In genomic region chr19:43779147-43779819, GRCh38 we compare ENCODE assay signal across 12 cellular contexts. TPM values are rescaled to one million over a fixed set of nuclear protein-coding genes. Genes with fewer than 3 reads are reported as not detected.
DNase-seq lines count a peak whose midpoint lies in the region; ATAC-seq, FAIRE-seq and TF ChIP-seq lines count a peak whose summit lies in the region.
"Had no signal": no experiment of that assay in that cellular context is flagged by ENCODE, and none has a peak within 500 bp of the region (broad histone marks: within the 10 kb centered on the region; RNA-seq: fewer than 3 reads in every experiment).

No MANE protein-coding gene starts in this region.

- no peak for TF ChIP-seq CTCF in CD8-positive, alpha-beta T cell (IDR thresholded peaks at IDR 0.05)
- TF ChIP-seq CTCF in HEK293 (tag by site-specific recombination; IDR thresholded peaks at IDR 0.05) (no peak), astrocyte (IDR thresholded peaks at IDR 0.05; ENCODE audit: insufficient read depth, low read depth, low read length) (no peak), esophagus muscularis mucosa (IDR thresholded peaks at IDR 0.05) (no peak)

- POLR2A ChIA-PET in CD8-positive, alpha-beta T cell (lab: Charles Lee): interaction anchor here (1.0 to 1.5 kb wide), 4 partner anchors 13 to 24 kb away, joined by 3 to 7 read pairs (median 5); partner anchors contain the start of gene SMG9
- POLR2A ChIA-PET in HEK293 (lab: Yijun Ruan, JAX): interaction anchor here (0.8 to 2.0 kb wide), 3 partner anchors 25 to 48 kb away, joined by 3 to 6 read pairs (median 3); partner anchors contain the start of genes SMG9 and ZNF283
- POLR2A ChIA-PET in naive thymus-derived CD4-positive, alpha-beta T cell (lab: Charles Lee): interaction anchor here (0.8 to 7.9 kb wide), 5 partner anchors 14 to 34 kb away, joined by 3 to 100 read pairs (median 9); partner anchors contain the start of gene SMG9

- H3K9me3 Mint-ChIP-seq in CD8-positive, alpha-beta T cell: no peaks in the 10 kb centered on the region
- peaks cover 2% of the 10 kb centered on the region for H3K9me3 Mint-ChIP-seq in astrocyte (ENCODE audit: unreplicated experiment)
- peaks cover 0 to 2% (median 0%) of the 10 kb centered on the region in 11 donors for H3K9me3 Mint-ChIP-seq in naive thymus-derived CD4-positive, alpha-beta T cell
- H3K9me3 Mint-ChIP-seq: HFFc6 had no signal

- no peaks in the 10 kb centered on the region for H3K36me3 ChIP-seq in CD8-positive, alpha-beta T cell (ENCODE audit: insufficient read depth, low read length)
- H3K36me3 ChIP-seq in HEK293 (ENCODE audit: control insufficient read depth in 2 of 2, insufficient read depth in 1 of 2, low read length in 2 of 2) (no peaks in the 10 kb centered on the region), astrocyte (ENCODE audit: insufficient read depth, low read length) (no peaks in the 10 kb centered on the region), small intestine (ENCODE audit: control insufficient read depth in 2 of 2, insufficient read depth in 2 of 2, low read length in 2 of 2) (no peaks in the 10 kb centered on the region), esophagus muscularis mucosa (no peaks in the 10 kb centered on the region)
- H3K36me3 ChIP-seq in naive thymus-derived CD4-positive, alpha-beta T cell (ENCODE audit: control insufficient read depth in 2 of 3, insufficient read depth in 3 of 3, low read length in 3 of 3): no peaks in the 10 kb centered on the region

- peaks cover 3% of the 10 kb centered on the region for H3K36me3 Mint-ChIP-seq in CD8-positive, alpha-beta T cell
- peaks cover 2% of the 10 kb centered on the region for H3K36me3 Mint-ChIP-seq in astrocyte (ENCODE audit: low read depth, unreplicated experiment)
- H3K36me3 Mint-ChIP-seq in naive thymus-derived CD4-positive, alpha-beta T cell: peaks cover 0 to 17% (median 0%) of the 10 kb centered on the region in 5 donors

- peak overlapping the region; percentile 49 for H3K4me3 ChIP-seq in CD8-positive, alpha-beta T cell (ENCODE audit: low read depth, low read length)
- H3K4me3 ChIP-seq in HEK293 (ENCODE audit: low read depth, low read length) (no peak overlapping the region), astrocyte (ENCODE audit: insufficient read depth, low read depth, low read length) (peak overlapping the region; percentile 13), small intestine (ENCODE audit: low read depth in 1 of 2, low read length in 2 of 2) (no peak overlapping the region), esophagus muscularis mucosa (peak overlapping the region in 1 of 4 donors; percentile 51)
- peak overlapping the region; percentile 42 for H3K4me3 ChIP-seq in naive thymus-derived CD4-positive, alpha-beta T cell (ENCODE audit: low read length)
- H3K4me3 ChIP-seq: lung had no signal

- peaks cover 11% of the 10 kb centered on the region for H3K79me2 ChIP-seq in astrocyte (ENCODE audit: insufficient read depth, low read length)

- H3K4me1 Mint-ChIP-seq in CD8-positive, alpha-beta T cell (ENCODE audit: low read depth): peaks cover 75% of the 10 kb centered on the region
- peaks cover 46% of the 10 kb centered on the region for H3K4me1 Mint-ChIP-seq in astrocyte (ENCODE audit: low read depth, unreplicated experiment)
- H3K4me1 Mint-ChIP-seq in naive thymus-derived CD4-positive, alpha-beta T cell: peaks cover 62 to 90% (median 71%) of the 10 kb centered on the region in 7 donors

- H3K4me2 ChIP-seq in astrocyte (ENCODE audit: low read length): peak overlapping the region; percentile 84

- H2AFZ ChIP-seq in astrocyte (ENCODE audit: low read depth, low read length): no peak overlapping the region

- H3K9ac ChIP-seq in astrocyte (ENCODE audit: low read length): peak overlapping the region; percentile 31

- ATAC-seq in CD8-positive, alpha-beta T cell: no peak
- no peak for ATAC-seq in naive thymus-derived CD4-positive, alpha-beta T cell
- ATAC-seq in GM21447 (IDR thresholded peaks at IDR 0.05; ENCODE audit: unreplicated experiment): no peak

- peak overlapping the region; percentile 29 for H3K27ac ChIP-seq in CD8-positive, alpha-beta T cell (ENCODE audit: low read depth, low read length)
- no peak overlapping the region for H3K27ac ChIP-seq in HEK293 (ENCODE audit: extremely low read depth, low read depth, low read length)
- no peak overlapping the region for H3K27ac ChIP-seq in astrocyte (ENCODE audit: low read depth, low read length)
- peak overlapping the region; percentile 71 for H3K27ac ChIP-seq in naive thymus-derived CD4-positive, alpha-beta T cell (ENCODE audit: low read depth, low read length)
- H3K27ac ChIP-seq in small intestine (ENCODE audit: low read depth in 1 of 2, low read length in 1 of 2): no peak overlapping the region
- H3K27ac ChIP-seq in esophagus muscularis mucosa (replicated peaks in 1 of 4): peak overlapping the region in 1 of 4 donors; percentile 48

- H3K27ac Mint-ChIP-seq in CD8-positive, alpha-beta T cell: peak overlapping the region; percentile 90
- no peak overlapping the region for H3K27ac Mint-ChIP-seq in astrocyte (ENCODE audit: unreplicated experiment)
- peak overlapping the region; percentile 86 to 96 (median 93) for H3K27ac Mint-ChIP-seq in naive thymus-derived CD4-positive, alpha-beta T cell
- H3K27ac Mint-ChIP-seq: HFFc6 had no signal

- H3K4me3 Mint-ChIP-seq in CD8-positive, alpha-beta T cell: peak overlapping the region; percentile 84
- H3K4me3 Mint-ChIP-seq in astrocyte (ENCODE audit: unreplicated experiment): no peak overlapping the region
- H3K4me3 Mint-ChIP-seq in naive thymus-derived CD4-positive, alpha-beta T cell: peak overlapping the region; percentile 66 to 87 (median 81)
- H3K4me3 Mint-ChIP-seq: HFFc6 had no signal

- TF ChIP-seq EP300 in esophagus muscularis mucosa (IDR thresholded peaks at IDR 0.05): no peak

- H3K27me3 ChIP-seq in CD8-positive, alpha-beta T cell (ENCODE audit: insufficient read depth, low read length): no peaks in the 10 kb centered on the region
- H3K27me3 ChIP-seq in astrocyte (ENCODE audit: insufficient read depth, low read length): no peaks in the 10 kb centered on the region
- no peaks in the 10 kb centered on the region for H3K27me3 ChIP-seq in naive thymus-derived CD4-positive, alpha-beta T cell (ENCODE audit: control insufficient read depth in 2 of 2, insufficient read depth in 2 of 2, low read length in 2 of 2)
- no peaks in the 10 kb centered on the region for H3K27me3 ChIP-seq in small intestine (ENCODE audit: control insufficient read depth in 2 of 2, insufficient read depth in 2 of 2, low read length in 2 of 2)
- H3K27me3 ChIP-seq in esophagus muscularis mucosa: peaks cover 0 to 81% (median 6%) of the 10 kb centered on the region in 4 donors

- TF ChIP-seq POLR2A in esophagus muscularis mucosa (IDR thresholded peaks at IDR 0.05; ENCODE audit: low read depth): no peak

- no peaks in the 10 kb centered on the region for H3K9me3 ChIP-seq in CD8-positive, alpha-beta T cell (ENCODE audit: low read length)
- H3K9me3 ChIP-seq in HEK293 (ENCODE audit: control insufficient read depth, insufficient read depth, low read depth, low read length): no peaks in the 10 kb centered on the region
- no peaks in the 10 kb centered on the region for H3K9me3 ChIP-seq in astrocyte (ENCODE audit: insufficient read depth, low read depth, low read length)
- H3K9me3 ChIP-seq in naive thymus-derived CD4-positive, alpha-beta T cell (ENCODE audit: control insufficient read depth in 2 of 3, low read length in 3 of 3): no peaks in the 10 kb centered on the region
- H3K9me3 ChIP-seq in small intestine (ENCODE audit: control insufficient read depth, low read depth): no peaks in the 10 kb centered on the region
- H3K9me3 ChIP-seq in esophagus muscularis mucosa: no peaks in the 10 kb centered on the region

- FAIRE-seq in astrocyte (lab: Jason Lieb, UNC) (no peak), small intestine (lab: Jason Lieb, UNC) (no peak)

- intact Hi-C loops in CD8-positive, alpha-beta T cell (cut with DNase I, micrococcal nuclease): no loop called here
- intact Hi-C loops in naive thymus-derived CD4-positive, alpha-beta T cell (cut with micrococcal nuclease): no loop called here
- intact Hi-C loops in esophagus muscularis mucosa (cut with DNase I): no loop called here

- H3K27me3 Mint-ChIP-seq in CD8-positive, alpha-beta T cell (ENCODE audit: low read depth): peaks cover 2% of the 10 kb centered on the region
- peaks cover 12% of the 10 kb centered on the region for H3K27me3 Mint-ChIP-seq in astrocyte (ENCODE audit: low read depth, unreplicated experiment)
- H3K27me3 Mint-ChIP-seq in naive thymus-derived CD4-positive, alpha-beta T cell: no peaks in the 10 kb centered on the region

- WGBS in small intestine, 3 donors: 48 to 54% (median 52%) methylated on average over 13 to 16 of the region's 16 CpGs
- 62% methylated on average over 16 of the region's 16 CpGs for WGBS in esophagus muscularis mucosa

- DNase-seq in CD8-positive, alpha-beta T cell: no peak
- no peak for DNase-seq in astrocyte (ENCODE audit: low read depth)
- DNase-seq in naive thymus-derived CD4-positive, alpha-beta T cell: no peak
- DNase-seq in AG08396 (ENCODE audit: low spot score): no peak
- DNase-seq in small intestine: no peak
- DNase-seq in esophagus muscularis mucosa (ENCODE audit: extremely low spot score): no peak
- DNase-seq: HFFc6; stimulated activated CD4-positive, alpha-beta T cell treated with anti-CD3 and anti-CD28 coated beads, Interleukin-4, amount 100 ng/mL, for 4 hours had no signal

- no peaks in the 10 kb centered on the region for H4K20me1 ChIP-seq in astrocyte (ENCODE audit: insufficient read depth, low read length)

- CTCF ChIA-PET in CD8-positive, alpha-beta T cell (lab: Charles Lee): interaction anchor here (1.3 to 6.4 kb wide), 3 partner anchors 9 to 35 kb away, joined by 5 to 52 read pairs (median 30); no protein-coding TSS in a partner anchor
- CTCF ChIA-PET in HEK293 (lab: Yijun Ruan, JAX): interaction anchor here (0.7 to 17.4 kb wide), 6 partner anchors 13 to 260 kb away, joined by 3 to 203 read pairs (median 4); no protein-coding TSS in a partner anchor
- CTCF ChIA-PET in naive thymus-derived CD4-positive, alpha-beta T cell (lab: Charles Lee): interaction anchor here (0.9 to 2.6 kb wide), 6 partner anchors 11 to 38 kb away, joined by 3 to 11 read pairs (median 3); partner anchors contain the start of gene SMG9

- peaks cover 56% of the 10 kb centered on the region for H3K4me1 ChIP-seq in CD8-positive, alpha-beta T cell (ENCODE audit: insufficient read depth, low read length)
- H3K4me1 ChIP-seq in HEK293 (ENCODE audit: control insufficient read depth, insufficient read depth, low read length) (peaks cover 10% of the 10 kb centered on the region), astrocyte (ENCODE audit: insufficient read depth, low read length) (peaks cover 44% of the 10 kb centered on the region), small intestine (ENCODE audit: control insufficient read depth in 2 of 2, insufficient read depth in 1 of 2, low read depth in 1 of 2, low read length in 1 of 2) (no peaks in the 10 kb centered on the region), esophagus muscularis mucosa (peaks cover 9 to 48% (median 38%) of the 10 kb centered on the region in 4 donors)
- H3K4me1 ChIP-seq in naive thymus-derived CD4-positive, alpha-beta T cell (ENCODE audit: control insufficient read depth in 2 of 2, insufficient read depth in 2 of 2, low read length in 2 of 2): peaks cover 33 to 52% of the 10 kb centered on the region in 2 donors

RNA-seq across cellular contexts. Expression of gene KCNN4, which starts 1.5 kb away (rescaled TPM):
- 10 to 100 TPM; 14.6 to 15.5 TPM for total RNA-seq in CD8-positive, alpha-beta T cell
- total RNA-seq in astrocyte (2.6 and 3.6 TPM in 2 replicates), esophagus muscularis mucosa (1 to 10 TPM; 1.7 to 6.7 (median 1.9) TPM)
- 10 to 100 TPM; 12.8 to 53.4 (median 18.8) TPM for total RNA-seq in naive thymus-derived CD4-positive, alpha-beta T cell
- 10 to 100 TPM in 1 of 2 donors, 1 to 10 TPM in 1; 8.1 to 16.0 TPM for polyA plus RNA-seq in naive thymus-derived CD4-positive, alpha-beta T cell
- polyA plus RNA-seq in small intestine: 1 to 10 TPM in 1 of 3 donors, not detected in 2; 2.6 TPM

RNA-seq across cellular contexts. Expression of gene LYPD5, which starts 23.0 kb away (rescaled TPM):
- not detected for total RNA-seq in CD8-positive, alpha-beta T cell
- total RNA-seq in astrocyte: not detected in 2 replicates
- total RNA-seq in naive thymus-derived CD4-positive, alpha-beta T cell: under 1 TPM in 4 of 5 experiments, not detected in 1; 0.19 to 0.89 (median 0.61) TPM
- polyA plus RNA-seq in naive thymus-derived CD4-positive, alpha-beta T cell: under 1 TPM; 0.28 to 0.34 TPM
- polyA plus RNA-seq in small intestine: 1 to 10 TPM in 2 of 3 donors, not detected in 1; 1.1 to 2.3 TPM
- total RNA-seq in esophagus muscularis mucosa: 10 to 100 TPM in 1 of 4 donors, 1 to 10 TPM in 3; 2.8 to 12.0 (median 8.2) TPM
- total RNA-seq: epithelial cell of proximal tubule had no signal

RNA-seq across cellular contexts. Expression of gene SMG9, which starts 24.5 kb away (rescaled TPM):
- total RNA-seq in CD8-positive, alpha-beta T cell: 10 to 100 TPM; 32.2 to 34.3 TPM
- total RNA-seq in astrocyte: 35.0 and 37.0 TPM in 2 replicates
- 10 to 100 TPM; 48.5 to 75.9 (median 53.9) TPM for total RNA-seq in naive thymus-derived CD4-positive, alpha-beta T cell
- 1 to 10 TPM; 7.9 to 9.8 TPM for polyA plus RNA-seq in naive thymus-derived CD4-positive, alpha-beta T cell
- polyA plus RNA-seq in small intestine: 10 to 100 TPM; 21.3 to 27.7 (median 25.3) TPM
- total RNA-seq in esophagus muscularis mucosa: 10 to 100 TPM in 3 of 4 donors, 1 to 10 TPM in 1; 7.5 to 25.6 (median 22.3) TPM

RNA-seq across cellular contexts. Expression of gene ZNF283, which starts 47.8 kb away (rescaled TPM):
- total RNA-seq in CD8-positive, alpha-beta T cell: 1 to 10 TPM; 1.3 to 1.4 TPM
- total RNA-seq in astrocyte (10.1 and 11.9 TPM in 2 replicates), esophagus muscularis mucosa (10 to 100 TPM in 1 of 4 donors, 1 to 10 TPM in 3; 6.4 to 11.5 (median 7.5) TPM)
- total RNA-seq in naive thymus-derived CD4-positive, alpha-beta T cell: 10 to 100 TPM in 2 of 5 experiments, 1 to 10 TPM in 3; 4.3 to 24.4 (median 7.7) TPM
- 1 to 10 TPM; 2.2 to 3.7 TPM for polyA plus RNA-seq in naive thymus-derived CD4-positive, alpha-beta T cell
- 1 to 10 TPM; 1.3 to 3.5 (median 2.8) TPM for polyA plus RNA-seq in small intestine

Comparison
In these comparisons a context has a peak if more than half of its experiments do, and no peak if none do; other contexts are left out.
1. H3K27ac ChIP-seq: peak in CD8-positive, alpha-beta T cell (single experiment) and naive thymus-derived CD4-positive, alpha-beta T cell (single experiment); none in HEK293 (single experiment), astrocyte (single experiment) and small intestine (0 of 2).
2. H3K4me3 ChIP-seq: peak in CD8-positive, alpha-beta T cell (single experiment), astrocyte (single experiment) and naive thymus-derived CD4-positive, alpha-beta T cell (single experiment); none in HEK293 (single experiment) and small intestine (0 of 2).